1 cellular context compared by ENCODE assay signal in the genomic region with DNA sequence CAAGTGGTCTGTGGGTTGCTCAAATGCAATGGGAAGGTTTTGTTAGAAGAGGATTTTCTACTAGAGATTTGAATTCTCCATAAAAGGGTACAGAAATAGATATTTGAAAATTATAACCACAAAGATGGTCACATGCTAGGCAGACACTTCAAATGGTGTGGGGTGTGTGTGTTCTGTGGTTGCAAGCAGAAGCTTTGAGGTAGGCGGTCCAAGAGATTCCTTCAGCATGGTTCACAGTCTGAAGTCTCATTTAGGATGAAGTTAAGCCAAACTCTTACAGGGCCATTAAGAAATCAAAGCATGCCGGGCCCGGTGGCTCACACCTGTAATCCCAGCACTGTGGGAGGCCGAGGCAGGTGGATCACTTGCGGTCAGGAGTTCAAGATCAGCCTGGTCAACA.
TF ChIP-seq lines count a peak whose summit lies in the region.

No MANE protein-coding gene starts in this region.

TF ChIP-seq in WTC11, 78 proteins besides CTCF, POLR2A, EP300 and RAD21 (continued from another document):
- TF ChIP-seq IRF1 (CRISPR knock-in tag; IDR thresholded peaks at IDR 0.05): no peak
